Comparison of ENCODE assay signal across 14 cellular contexts in the genomic region with DNA sequence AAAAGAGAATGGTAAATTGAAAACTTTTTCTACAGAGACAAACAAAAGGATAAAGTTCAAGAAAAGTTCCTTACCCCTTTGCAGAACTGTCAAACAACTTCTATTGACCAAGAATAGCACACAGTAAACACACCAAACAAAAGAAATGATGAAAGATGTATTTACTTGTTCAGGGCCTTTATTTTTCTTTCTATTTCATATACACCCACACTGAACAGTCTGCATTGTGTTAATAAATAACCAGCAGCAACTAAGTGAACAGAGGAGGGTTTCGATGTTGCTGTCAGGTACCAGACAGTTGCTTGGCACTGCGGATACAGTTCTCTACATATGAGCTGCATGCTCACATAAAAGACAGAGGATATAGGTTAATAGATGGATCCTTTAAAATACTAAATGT.
DNase-seq lines count a peak whose midpoint lies in the region; ATAC-seq and TF ChIP-seq lines count a peak whose summit lies in the region.
"Had no signal": no experiment of that assay in that cellular context is flagged by ENCODE, and none has a peak within 500 bp of the region (broad histone marks: within the 10 kb centered on the region; RNA-seq: fewer than 3 reads in every experiment).

No MANE protein-coding gene starts in this region.

- H3K36me3 ChIP-seq in endocrine pancreas (ENCODE audit: control insufficient read depth, insufficient read depth, low read length) (no peaks in the 10 kb centered on the region), brain microvascular endothelial cell (replicated peaks) (no peaks in the 10 kb centered on the region)

- peaks cover 18% of the 10 kb centered on the region for H3K4me1 ChIP-seq in endocrine pancreas (ENCODE audit: control insufficient read depth, insufficient read depth, low read length)

- peaks cover 13% of the 10 kb centered on the region for H3K9me3 Mint-ChIP-seq in progenitor cell of endocrine pancreas (ENCODE audit: low read depth)

- no peaks in the 10 kb centered on the region for H3K9me3 ChIP-seq in endocrine pancreas (ENCODE audit: control insufficient read depth, low read length)

- POLR2A ChIA-PET in HEK293T (lab: Yijun Ruan, JAX): no interaction called here

- no peak overlapping the region for H3K9ac ChIP-seq in endocrine pancreas (ENCODE audit: control insufficient read depth, insufficient read depth, low read length)
- H3K9ac ChIP-seq: GM23248 had no signal

- no peaks in the 10 kb centered on the region for H3K27me3 ChIP-seq in endocrine pancreas (ENCODE audit: control insufficient read depth, insufficient read depth, low read length)
- H3K27me3 ChIP-seq in brain microvascular endothelial cell (replicated peaks): no peaks in the 10 kb centered on the region

- CTCF ChIA-PET in HEK293T (lab: Yijun Ruan, JAX): no interaction called here

- DNase-seq in progenitor cell of endocrine pancreas (ENCODE audit: low spot score, unreplicated experiment) (no peak), AG20443 (ENCODE audit: low spot score) (no peak), HEK293T (ENCODE audit: extremely low spot score) (no peak), brain microvascular endothelial cell (no peak)
- DNase-seq: CD4-positive, alpha-beta memory T cell; GM23248; NCI-H774; T-cell had no signal

- peaks cover 16% of the 10 kb centered on the region for H3K36me3 Mint-ChIP-seq in progenitor cell of endocrine pancreas (ENCODE audit: insufficient read depth)
- H3K36me3 Mint-ChIP-seq: CD4-positive, alpha-beta memory T cell; T-cell had no signal

- H3K27me3 Mint-ChIP-seq in progenitor cell of endocrine pancreas: no peaks in the 10 kb centered on the region
- H3K27me3 Mint-ChIP-seq: CD4-positive, alpha-beta memory T cell; T-cell had no signal

- H3K27ac Mint-ChIP-seq in progenitor cell of endocrine pancreas: peak overlapping the region; percentile 6
- H3K27ac Mint-ChIP-seq: CD4-positive, alpha-beta memory T cell; T-cell had no signal

- peak overlapping the region; percentile 81 for H3K4me3 ChIP-seq in endocrine pancreas (ENCODE audit: control insufficient read depth, insufficient read depth, low read length)
- no peak overlapping the region for H3K4me3 ChIP-seq in brain microvascular endothelial cell (ENCODE audit: low read depth, low read length)
- H3K4me3 ChIP-seq: GM23248, SK-N-MC had no signal

- no peak for TF ChIP-seq CTCF in progenitor cell of endocrine pancreas (IDR thresholded peaks at IDR 0.05; ENCODE audit: unreplicated experiment)
- TF ChIP-seq CTCF in brain microvascular endothelial cell (IDR thresholded peaks at IDR 0.05; ENCODE audit: low read depth, low read length, missing control alignments): no peak

- ATAC-seq in GM18861 (IDR thresholded peaks at IDR 0.05; ENCODE audit: unreplicated experiment) (peak; percentile 75), HG03097 (IDR thresholded peaks at IDR 0.05; ENCODE audit: low FRiP score, unreplicated experiment) (peak; percentile 52), HG03196 (IDR thresholded peaks at IDR 0.05; ENCODE audit: unreplicated experiment) (no peak)
- ATAC-seq: HCT116, T-cell had no signal

- H3K4me3 Mint-ChIP-seq in progenitor cell of endocrine pancreas (ENCODE audit: low read depth): peak overlapping the region; percentile 25
- H3K4me3 Mint-ChIP-seq: CD4-positive, alpha-beta memory T cell; T-cell had no signal

- in situ Hi-C loops in brain microvascular endothelial cell (cut with HindIII; ENCODE audit: low pct_ligation_motif_present, low sequenced_read_pairs): no loop called here

- no peak overlapping the region for H3K27ac ChIP-seq in brain microvascular endothelial cell
- H3K27ac ChIP-seq: GM23248, SK-N-MC had no signal

- peaks cover 37% of the 10 kb centered on the region for H3K4me1 Mint-ChIP-seq in progenitor cell of endocrine pancreas (ENCODE audit: low read depth)
- H3K4me1 Mint-ChIP-seq: CD4-positive, alpha-beta memory T cell; T-cell had no signal

TF ChIP-seq in HEK293T, 16 proteins besides CTCF, POLR2A, EP300 and RAD21:
- no peak for TF ChIP-seq ARNT (IDR thresholded peaks at IDR 0.05)
- TF ChIP-seq NFRKB (IDR thresholded peaks at IDR 0.05): no peak
- TF ChIP-seq ELF4 (IDR thresholded peaks at IDR 0.05): no peak
- no peak for TF ChIP-seq LEF1 (IDR thresholded peaks at IDR 0.05; ENCODE audit: borderline replicate concordance)
- TF ChIP-seq TARDBP (IDR thresholded peaks at IDR 0.05): no peak
- no peak for TF ChIP-seq L3MBTL2 (conservative IDR thresholded peaks at IDR 0.05)
- no peak for TF ChIP-seq FOXA1 (IDR thresholded peaks at IDR 0.05)
- TF ChIP-seq HDGF (IDR thresholded peaks at IDR 0.05; ENCODE audit: borderline replicate concordance): no peak
- no peak for TF ChIP-seq FOXK2 (IDR thresholded peaks at IDR 0.05)
- TF ChIP-seq SP1 (IDR thresholded peaks at IDR 0.05): no peak
- no peak for TF ChIP-seq SUZ12 (IDR thresholded peaks at IDR 0.05)
- TF ChIP-seq, protein P1, sequence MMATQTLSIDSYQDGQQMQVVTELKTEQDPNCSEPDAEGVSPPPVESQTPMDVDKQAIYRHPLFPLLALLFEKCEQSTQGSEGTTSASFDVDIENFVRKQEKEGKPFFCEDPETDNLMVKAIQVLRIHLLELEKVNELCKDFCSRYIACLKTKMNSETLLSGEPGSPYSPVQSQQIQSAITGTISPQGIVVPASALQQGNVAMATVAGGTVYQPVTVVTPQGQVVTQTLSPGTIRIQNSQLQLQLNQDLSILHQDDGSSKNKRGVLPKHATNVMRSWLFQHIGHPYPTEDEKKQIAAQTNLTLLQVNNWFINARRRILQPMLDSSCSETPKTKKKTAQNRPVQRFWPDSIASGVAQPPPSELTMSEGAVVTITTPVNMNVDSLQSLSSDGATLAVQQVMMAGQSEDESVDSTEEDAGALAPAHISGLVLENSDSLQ (IDR thresholded peaks at IDR 0.05): no peak
- TF ChIP-seq ZNF384 (IDR thresholded peaks at IDR 0.05): no peak
- no peak for TF ChIP-seq FOXM1 (IDR thresholded peaks at IDR 0.05; ENCODE audit: borderline replicate concordance)
- TF ChIP-seq CTBP1 (IDR thresholded peaks at IDR 0.05; ENCODE audit: borderline replicate concordance): no peak
- no peak for TF ChIP-seq BHLHE40 (IDR thresholded peaks at IDR 0.05; ENCODE audit: borderline replicate concordance)
